8 cellular contexts compared by ENCODE assay signal in genomic region chr6:43575772-43576551, GRCh38. TPM values are rescaled to one million over a fixed set of nuclear protein-coding genes. Genes with fewer than 3 reads are reported as not detected.
DNase-seq lines count a peak whose midpoint lies in the region; ATAC-seq, FAIRE-seq and TF ChIP-seq lines count a peak whose summit lies in the region.

Gene POLH, plus strand, starts transcription at chr6:43576185. Its CDS starts 6,135 bp downstream, at chr6:43582320.
Gene XPO5, minus strand, starts transcription at chr6:43576038. Its CDS starts 174 bp downstream, at chr6:43575864.

- peak within 1 kb of the TSS; percentile 2 for H2AK5ac ChIP-seq in trophoblast cell (ENCODE audit: low read length)

- H3K36me3 ChIP-seq in adipocyte (ENCODE audit: control insufficient read depth, insufficient read depth, low read length, severe bottlenecking) (peaks cover 25% of the 10 kb centered on the region), trophoblast cell (ENCODE audit: control insufficient read depth in 1 of 2, insufficient read depth in 2 of 2, low read length in 2 of 2) (peaks cover 6 to 8% of the 10 kb centered on the region in 2 experiments), tibial nerve (peaks cover 0 to 17% (median 0%) of the 10 kb centered on the region in 3 donors)

- H3K9ac ChIP-seq in adipocyte (ENCODE audit: low read length) (peak within 1 kb of the TSS; percentile 100), trophoblast cell (ENCODE audit: low read length) (peak within 1 kb of the TSS; percentile 97)

- H4K91ac ChIP-seq in trophoblast cell (ENCODE audit: low read depth, low read length) = peak within 1 kb of the TSS; percentile 74

- peak; percentile 98 for FAIRE-seq in GM12891 (lab: Jason Lieb, UNC)

- H3K4me2 ChIP-seq in trophoblast cell (ENCODE audit: low read length) = peak within 1 kb of the TSS; percentile 94

- H2BK5ac ChIP-seq in trophoblast cell (ENCODE audit: low read depth, low read length, poor library complexity) = peak within 1 kb of the TSS; percentile 79

- H3K9me3 ChIP-seq in adipocyte (ENCODE audit: control insufficient read depth, low read length) (no peaks in the 10 kb centered on the region), trophoblast cell (ENCODE audit: insufficient read depth, low read depth, low read length) (no peaks in the 10 kb centered on the region), tibial nerve (no peaks in the 10 kb centered on the region)

- H3K79me2 ChIP-seq in trophoblast cell (ENCODE audit: control insufficient read depth, insufficient read depth, low read length, poor library complexity) = peaks cover 16% of the 10 kb centered on the region

- DNase-seq in GM12891 (ENCODE audit: insufficient read length, low spot score) (peak; percentile 95), NCI-H1436 treated with DMSO at 0.1 percent for 48 hours (lab: John Stamatoyannopoulos, UW) (peak; percentile 46), T follicular helper cell (ENCODE audit: low read depth) (peak; percentile 85), adipocyte (ENCODE audit: low read depth) (peak; percentile 97), cardiac septum (ENCODE audit: low spot score) (peak; percentile 96), trophoblast cell (peak; percentile 96 to 97), tibial nerve (ENCODE audit: low spot score in 2 of 2) (peak; percentile 78 to 79)

- peak within 1 kb of the TSS; percentile 67 for H3K18ac ChIP-seq in trophoblast cell (ENCODE audit: low read length)

- H4K12ac ChIP-seq in trophoblast cell (ENCODE audit: low read depth, low read length) = peak within 1 kb of the TSS; percentile 45

- peak within 1 kb of the TSS; percentile 89 for H2AFZ ChIP-seq in trophoblast cell (ENCODE audit: insufficient read depth, low read length, poor library complexity)

- peak within 1 kb of the TSS; percentile 100 for H3K4me3 ChIP-seq in adipocyte (ENCODE audit: low read length)
- H3K4me3 ChIP-seq in trophoblast cell (ENCODE audit: low read depth, low read length) = peak within 1 kb of the TSS; percentile 99
- H3K4me3 ChIP-seq in tibial nerve = peak within 1 kb of the TSS; percentile 73 to 85 (median 83)

- H3K79me1 ChIP-seq in trophoblast cell (ENCODE audit: low read length) = peaks cover 8% of the 10 kb centered on the region

- H3K27me3 ChIP-seq in adipocyte (replicated peaks; ENCODE audit: control insufficient read depth, insufficient read depth, low read length) (no peaks in the 10 kb centered on the region), trophoblast cell (ENCODE audit: insufficient read depth, low read length) (no peaks in the 10 kb centered on the region), tibial nerve (no peaks in the 10 kb centered on the region)

- peak; percentile 99 for TF ChIP-seq POLR2A in GM12891 (IDR thresholded peaks at IDR 0.05; ENCODE audit: low read depth, low read length)
- TF ChIP-seq POLR2A in tibial nerve (IDR thresholded peaks at IDR 0.05) = peak; percentile 73 to 90

- H3K27ac ChIP-seq in trophoblast cell (ENCODE audit: low read depth, low read length) (peak within 1 kb of the TSS; percentile 80), tibial nerve (peak within 1 kb of the TSS in 3 of 4 donors; percentile 70 to 81 (median 73))

- peak within 1 kb of the TSS; percentile 77 for H3K4ac ChIP-seq in trophoblast cell (ENCODE audit: low read depth, low read length)

- TF ChIP-seq CTCF in tibial nerve (IDR thresholded peaks at IDR 0.05) = peak in 1 of 5 experiments; percentile 43

- H2BK12ac ChIP-seq in trophoblast cell (ENCODE audit: low read length) = no peak within 1 kb of the TSS

- H4K8ac ChIP-seq in trophoblast cell (ENCODE audit: low read depth, low read length) = peak within 1 kb of the TSS; percentile 56

- H3K23ac ChIP-seq in trophoblast cell (ENCODE audit: low read length) = peak within 1 kb of the TSS; percentile 59

- WGBS in trophoblast cell (ENCODE audit: extremely low coverage, insufficient coverage, insufficient read length) = no CpG with 5 or more reads among the region's 76 CpGs
- 1 to 3% methylated on average over 45 to 47 of the region's 76 CpGs for WGBS in tibial nerve, 2 donors

- peaks cover 34% of the 10 kb centered on the region for H3K4me1 ChIP-seq in adipocyte (ENCODE audit: control insufficient read depth, insufficient read depth, low read length)
- peaks cover 0 to 3% of the 10 kb centered on the region in 2 experiments for H3K4me1 ChIP-seq in trophoblast cell (ENCODE audit: control insufficient read depth in 1 of 2, insufficient read depth in 2 of 2, low read length in 2 of 2)
- peaks cover 0 to 33% (median 9%) of the 10 kb centered on the region in 4 donors for H3K4me1 ChIP-seq in tibial nerve

- H3K14ac ChIP-seq in trophoblast cell (ENCODE audit: low read length) = peak within 1 kb of the TSS; percentile 87

- peak in 1 of 2 donors; percentile 86 for TF ChIP-seq EP300 in tibial nerve (IDR thresholded peaks at IDR 0.05)

- intact Hi-C loops in cardiac septum (cut with DNase I) = loop anchor here (5.0 kb wide), 1 partner anchor 59 kb away; the partner anchor contains the start of genes POLR1C and YIPF3

- peak; percentile 82 for ATAC-seq in HG02840 (IDR thresholded peaks at IDR 0.05; ENCODE audit: low FRiP score, unreplicated experiment)

- peak within 1 kb of the TSS; percentile 48 for H2BK120ac ChIP-seq in trophoblast cell (ENCODE audit: insufficient read depth, low read length, poor library complexity)

TF ChIP-seq in GM12891, 5 proteins besides CTCF, POLR2A, EP300 and RAD21:
- TF ChIP-seq TAF1 (IDR thresholded peaks at IDR 0.05; ENCODE audit: low read depth, low read length) = peak; percentile 99
- no peak for TF ChIP-seq SPI1 (IDR thresholded peaks at IDR 0.05; ENCODE audit: low read depth, low read length)
- peak; percentile 82 for TF ChIP-seq POU2F2 (IDR thresholded peaks at IDR 0.05; ENCODE audit: low read depth, low read length)
- peak; percentile 99 for TF ChIP-seq POLR2AphosphoS5 (IDR thresholded peaks at IDR 0.05; ENCODE audit: low read depth, low read length)
- peak; percentile 46 for TF ChIP-seq PAX5 (IDR thresholded peaks at IDR 0.05; ENCODE audit: insufficient read depth, low read length, severe bottlenecking)
TF ChIP-seq in GM12891: peak in this region for 4.

RNA-seq across cellular contexts. Expression of gene POLH, which starts in this region (rescaled TPM):
- polyA plus RNA-seq in GM12891 (2012; ENCODE audit: low read depth, missing spikeins) = 11.9 TPM
- total RNA-seq in cardiac septum (9.8 TPM), tibial nerve (1 to 10 TPM; 6.0 to 9.2 (median 8.5) TPM)
- 11.2 and 12.6 TPM in 2 replicates for polyA plus RNA-seq in trophoblast cell (2013)

RNA-seq across cellular contexts. Expression of gene XPO5, which starts in this region (rescaled TPM):
- polyA plus RNA-seq in GM12891 (2012; ENCODE audit: low read depth, missing spikeins) = 18.6 TPM
- 20.3 TPM for total RNA-seq in cardiac septum
- polyA plus RNA-seq in trophoblast cell (2013) = 27.8 and 30.9 TPM in 2 replicates
- 10 to 100 TPM; 12.5 to 38.3 (median 32.8) TPM for total RNA-seq in tibial nerve

Comparison
In these comparisons a context has a peak if more than half of its experiments do, and no peak if none do; other contexts are left out.
1. Peak in every context shown above with its lines: DNase-seq, ATAC-seq, H3K4me3 ChIP-seq and H3K27ac ChIP-seq.
2. DNase-seq: peak in every context shown above with its lines; median percentile 97 in adipocyte; 96 in trophoblast cell; 96 in cardiac septum; 95 in GM12891; 85 in T follicular helper cell; 78 in tibial nerve; 46 in NCI-H1436 treated with DMSO at 0.1 percent for 48 hours.